ENCODE assay signal across 8 cellular contexts in the genomic region with DNA sequence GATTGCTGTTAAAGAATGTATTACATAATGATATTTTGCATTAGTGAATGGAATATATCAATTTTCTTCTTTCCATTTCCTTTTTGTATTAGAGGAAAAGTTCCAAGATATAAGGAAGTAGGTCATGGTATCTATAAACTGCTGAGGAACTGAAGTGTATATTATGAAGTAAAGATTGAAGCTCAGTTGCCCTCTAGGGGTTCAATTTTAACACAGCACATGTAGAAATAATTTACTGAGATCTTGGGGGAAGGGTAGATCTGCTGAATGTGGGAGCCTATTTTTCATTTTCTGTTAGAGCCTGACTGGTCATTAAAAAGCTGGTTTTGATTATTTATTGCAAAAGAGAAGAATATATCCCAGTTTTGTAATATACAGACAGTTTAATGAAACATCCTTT. TPM values are rescaled to one million over a fixed set of nuclear protein-coding genes. Genes with fewer than 3 reads are reported as not detected.
A peak's percentile ranks its signal among the peaks of the same experiment; 100 is the strongest.
DNase-seq lines count a peak whose midpoint lies in the region; ATAC-seq and TF ChIP-seq lines count a peak whose summit lies in the region.

No MANE protein-coding gene starts in this region.

- DNase-seq in NCI-H1436 treated with DMSO at 0.1 percent for 48 hours (lab: John Stamatoyannopoulos, UW) (peak; percentile 2), NCI-H1436 (lab: John Stamatoyannopoulos, UW) (no peak), HT-29 (ENCODE audit: low spot score) (peak; percentile 57), fibroblast of the conjunctiva (ENCODE audit: low read depth) (peak; percentile 47), prostate gland (ENCODE audit: low spot score) (no peak), HK-2 (ENCODE audit: unreplicated experiment) (no peak)

- H3K9me3 ChIP-seq in prostate gland, result no peaks in the 10 kb centered on the region

- no peak overlapping the region for H3K27ac ChIP-seq in prostate gland

- no peaks in the 10 kb centered on the region for H3K4me1 ChIP-seq in prostate gland (replicated peaks)

- H3K27me3 ChIP-seq in prostate gland (replicated peaks; ENCODE audit: insufficient read depth), result no peaks in the 10 kb centered on the region

- peak; percentile 24 to 56 (median 41) for TF ChIP-seq CTCF in prostate gland (IDR thresholded peaks at IDR 0.05)

- ATAC-seq in GM21528 (IDR thresholded peaks at IDR 0.05; ENCODE audit: low FRiP score, unreplicated experiment), result peak; percentile 84
- peak; percentile 97 for ATAC-seq in SK-N-SH treated with all-trans-retinoic acid at 6 μM for 48 hours

- H3K4me3 ChIP-seq in prostate gland, result no peak overlapping the region

- no peaks in the 10 kb centered on the region for H3K36me3 ChIP-seq in prostate gland

- TF ChIP-seq POLR2A in prostate gland (IDR thresholded peaks at IDR 0.05), result no peak

- intact Hi-C loops in prostate gland (cut with DNase I), result no loop called here

TF ChIP-seq in SK-N-SH treated with all-trans-retinoic acid at 6 μM for 48 hours, 23 proteins besides CTCF, POLR2A, EP300 and RAD21:
- TF ChIP-seq SNAI2 (CRISPR knock-in tag; IDR thresholded peaks at IDR 0.05) (no peak), CSRNP3 (CRISPR knock-in tag; IDR thresholded peaks at IDR 0.05) (no peak), ESRRG (CRISPR knock-in tag; IDR thresholded peaks at IDR 0.05) (no peak), GLIS3 (CRISPR knock-in tag; IDR thresholded peaks at IDR 0.05) (no peak), ZNF70 (CRISPR knock-in tag; IDR thresholded peaks at IDR 0.05) (no peak), ZFP30 (CRISPR knock-in tag; IDR thresholded peaks at IDR 0.05) (no peak), ARNTL (CRISPR knock-in tag; IDR thresholded peaks at IDR 0.05; ENCODE audit: borderline replicate concordance, low read depth) (no peak), ISL1 (CRISPR knock-in tag; IDR thresholded peaks at IDR 0.05) (no peak), ZNF8 (CRISPR knock-in tag; IDR thresholded peaks at IDR 0.05) (no peak), ZNF565 (CRISPR knock-in tag; conservative IDR thresholded peaks at IDR 0.05; ENCODE audit: low read depth) (no peak), PATZ1 (CRISPR knock-in tag; IDR thresholded peaks at IDR 0.05; ENCODE audit: borderline replicate concordance) (no peak), TCF4 (CRISPR knock-in tag; IDR thresholded peaks at IDR 0.05; ENCODE audit: borderline replicate concordance) (no peak), ZC3H10 (CRISPR knock-in tag; IDR thresholded peaks at IDR 0.05) (no peak), CSDC2 (CRISPR knock-in tag; IDR thresholded peaks at IDR 0.05) (no peak), RARB (CRISPR knock-in tag; IDR thresholded peaks at IDR 0.05) (no peak), OSR1 (CRISPR knock-in tag; IDR thresholded peaks at IDR 0.05) (no peak)
- TF ChIP-seq, protein P1, sequence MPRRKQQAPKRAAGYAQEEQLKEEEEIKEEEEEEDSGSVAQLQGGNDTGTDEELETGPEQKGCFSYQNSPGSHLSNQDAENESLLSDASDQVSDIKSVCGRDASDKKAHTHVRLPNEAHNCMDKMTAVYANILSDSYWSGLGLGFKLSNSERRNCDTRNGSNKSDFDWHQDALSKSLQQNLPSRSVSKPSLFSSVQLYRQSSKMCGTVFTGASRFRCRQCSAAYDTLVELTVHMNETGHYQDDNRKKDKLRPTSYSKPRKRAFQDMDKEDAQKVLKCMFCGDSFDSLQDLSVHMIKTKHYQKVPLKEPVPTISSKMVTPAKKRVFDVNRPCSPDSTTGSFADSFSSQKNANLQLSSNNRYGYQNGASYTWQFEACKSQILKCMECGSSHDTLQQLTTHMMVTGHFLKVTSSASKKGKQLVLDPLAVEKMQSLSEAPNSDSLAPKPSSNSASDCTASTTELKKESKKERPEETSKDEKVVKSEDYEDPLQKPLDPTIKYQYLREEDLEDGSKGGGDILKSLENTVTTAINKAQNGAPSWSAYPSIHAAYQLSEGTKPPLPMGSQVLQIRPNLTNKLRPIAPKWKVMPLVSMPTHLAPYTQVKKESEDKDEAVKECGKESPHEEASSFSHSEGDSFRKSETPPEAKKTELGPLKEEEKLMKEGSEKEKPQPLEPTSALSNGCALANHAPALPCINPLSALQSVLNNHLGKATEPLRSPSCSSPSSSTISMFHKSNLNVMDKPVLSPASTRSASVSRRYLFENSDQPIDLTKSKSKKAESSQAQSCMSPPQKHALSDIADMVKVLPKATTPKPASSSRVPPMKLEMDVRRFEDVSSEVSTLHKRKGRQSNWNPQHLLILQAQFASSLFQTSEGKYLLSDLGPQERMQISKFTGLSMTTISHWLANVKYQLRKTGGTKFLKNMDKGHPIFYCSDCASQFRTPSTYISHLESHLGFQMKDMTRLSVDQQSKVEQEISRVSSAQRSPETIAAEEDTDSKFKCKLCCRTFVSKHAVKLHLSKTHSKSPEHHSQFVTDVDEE (CRISPR knock-in tag; IDR thresholded peaks at IDR 0.05), result no peak
- TF ChIP-seq, protein P2, sequence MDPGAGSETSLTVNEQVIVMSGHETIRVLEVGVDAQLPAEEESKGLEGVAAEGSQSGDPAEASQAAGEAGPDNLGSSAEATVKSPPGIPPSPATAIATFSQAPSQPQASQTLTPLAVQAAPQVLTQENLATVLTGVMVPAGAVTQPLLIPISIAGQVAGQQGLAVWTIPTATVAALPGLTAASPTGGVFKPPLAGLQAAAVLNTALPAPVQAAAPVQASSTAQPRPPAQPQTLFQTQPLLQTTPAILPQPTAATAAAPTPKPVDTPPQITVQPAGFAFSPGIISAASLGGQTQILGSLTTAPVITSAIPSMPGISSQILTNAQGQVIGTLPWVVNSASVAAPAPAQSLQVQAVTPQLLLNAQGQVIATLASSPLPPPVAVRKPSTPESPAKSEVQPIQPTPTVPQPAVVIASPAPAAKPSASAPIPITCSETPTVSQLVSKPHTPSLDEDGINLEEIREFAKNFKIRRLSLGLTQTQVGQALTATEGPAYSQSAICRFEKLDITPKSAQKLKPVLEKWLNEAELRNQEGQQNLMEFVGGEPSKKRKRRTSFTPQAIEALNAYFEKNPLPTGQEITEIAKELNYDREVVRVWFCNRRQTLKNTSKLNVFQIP (CRISPR knock-in tag; IDR thresholded peaks at IDR 0.05; ENCODE audit: borderline replicate concordance, low read depth), result no peak

RNA-seq across cellular contexts. Expression of gene CMC1, which starts 45.2 kb away (rescaled TPM):
- 4.4 and 4.6 TPM in 2 replicates for total RNA-seq in HT-29 (2014; rRNA removed; shearing (Covaris generic))
- total RNA-seq in prostate gland, result 10 to 100 TPM; 10.5 to 16.2 TPM

Comparison
In these comparisons a context has a peak if more than half of its experiments do, and no peak if none do; other contexts are left out.
1. DNase-seq: peak in NCI-H1436 treated with DMSO at 0.1 percent for 48 hours (single experiment), HT-29 (single experiment) and fibroblast of the conjunctiva (single experiment); none in NCI-H1436 (single experiment), prostate gland (single experiment) and HK-2 (single experiment).